ENCODE assay signal across 9 cellular contexts in genomic region chr1:205438213-205439158, GRCh38. TPM values are rescaled to one million over a fixed set of nuclear protein-coding genes. Genes with fewer than 3 reads are reported as not detected.
DNase-seq lines count a peak whose midpoint lies in the region; ATAC-seq and TF ChIP-seq lines count a peak whose summit lies in the region.
"Had no signal": no experiment of that assay in that cellular context is flagged by ENCODE, and none has a peak within 500 bp of the region (broad histone marks: within the 10 kb centered on the region; RNA-seq: fewer than 3 reads in every experiment).

No MANE protein-coding gene starts in this region.

- peak overlapping the region; percentile 66 to 95 (median 84) for H3K27ac Mint-ChIP-seq in nephron

- H3K27ac ChIP-seq in Peyer's patch = no peak overlapping the region

- H3K4me3 Mint-ChIP-seq in nephron = peak overlapping the region; percentile 7 to 58 (median 29)

- H3K4me3 ChIP-seq in BE2C (ENCODE audit: low read depth, low read length) (no peak overlapping the region), Peyer's patch (no peak overlapping the region)

- peaks cover 91% of the 10 kb centered on the region for H3K4me1 Mint-ChIP-seq in nephron

- peaks cover 14% of the 10 kb centered on the region for H3K27me3 Mint-ChIP-seq in nephron (ENCODE audit: low read depth)

- TF ChIP-seq POLR2A in Peyer's patch (IDR thresholded peaks at IDR 0.05) = no peak

- H3K9me3 ChIP-seq in BE2C = no peaks in the 10 kb centered on the region
- no peaks in the 10 kb centered on the region for H3K9me3 ChIP-seq in Peyer's patch

- H3K4me1 ChIP-seq in BE2C (peaks cover 12% of the 10 kb centered on the region; the same call in 1 of the 2 replicates), Peyer's patch (peaks cover 0 to 51% (median 21%) of the 10 kb centered on the region in 4 donors)

- peak; percentile 7 for ATAC-seq in esophagus mucosa
- ATAC-seq in HG02623 (IDR thresholded peaks at IDR 0.05; ENCODE audit: unreplicated experiment) = no peak

- TF ChIP-seq CTCF in BE2C (IDR thresholded peaks at IDR 0.05; ENCODE audit: low read depth, low read length) (peak; percentile 69), Peyer's patch (IDR thresholded peaks at IDR 0.05) (peak in 4 of 6 experiments; percentile 25 to 74 (median 67)), nephron (IDR thresholded peaks at IDR 0.05; ENCODE audit: unreplicated experiment in 3 of 3) (peak; percentile 37 to 63 (median 48))

- H3K36me3 Mint-ChIP-seq in nephron (ENCODE audit: low read depth) = no peaks in the 10 kb centered on the region

- DNase-seq in BE2C = peak; percentile 86
- peak; percentile 15 for DNase-seq in HS-27A (ENCODE audit: low read depth)
- peak; percentile 31 to 85 (median 83) for DNase-seq in Peyer's patch
- DNase-seq in T1000 (lab: John Stamatoyannopoulos, UW) = no peak
- DNase-seq in activated CD8-positive, alpha-beta memory T cell treated with anti-CD3 and anti-CD28 coated beads, Interleukin-2, amount 50 U/mL, for 48 hours = no peak

- H3K36me3 ChIP-seq in BE2C (no peaks in the 10 kb centered on the region), Peyer's patch (no peaks in the 10 kb centered on the region)

- H3K9me3 Mint-ChIP-seq in nephron = no peaks in the 10 kb centered on the region

- H3K27me3 ChIP-seq in BE2C = no peaks in the 10 kb centered on the region
- no peaks in the 10 kb centered on the region for H3K27me3 ChIP-seq in Peyer's patch

RNA-seq across cellular contexts. Expression of gene LEMD1, which starts 16.6 kb away (rescaled TPM):
- polyA plus RNA-seq in BE2C (2012; ENCODE audit: insufficient read depth, insufficient read length, low read depth) = not detected
- 1 to 10 TPM in 2 of 4 donors, not detected in 2; 2.4 to 3.7 TPM for total RNA-seq in Peyer's patch
- 6.1 TPM for total RNA-seq in esophagus mucosa
- total RNA-seq: glomerular endothelial cell had no signal

RNA-seq across cellular contexts. Expression of gene BLACAT1, which starts 17.4 kb away (rescaled TPM):
- polyA plus RNA-seq in BE2C (2012; ENCODE audit: insufficient read depth, insufficient read length, low read depth) = not detected
- 1 to 10 TPM in 2 of 4 donors, under 1 TPM in 1, not detected in 1; 0.53 to 3.6 (median 1.5) TPM for total RNA-seq in Peyer's patch
- 2.1 TPM for total RNA-seq in esophagus mucosa
- total RNA-seq: glomerular endothelial cell had no signal

Comparison
In these comparisons a context has a peak if more than half of its experiments do, and no peak if none do; other contexts are left out.
1. DNase-seq: peak in BE2C (single experiment), HS-27A (single experiment) and Peyer's patch (3 of 3); none in T1000 (single experiment) and activated CD8-positive, alpha-beta memory T cell treated with anti-CD3 and anti-CD28 coated beads, Interleukin-2, amount 50 U/mL, for 48 hours (single experiment).
2. Peak in every context shown above with its lines, with median percentiles within 50 percentile points of each other: CTCF ChIP-seq.